Comparison of ENCODE assay signal across 16 cellular contexts in genomic region chr21:44983421-44984206, GRCh38. TPM values are rescaled to one million over a fixed set of nuclear protein-coding genes. Genes with fewer than 3 reads are reported as not detected.
A peak's percentile ranks its signal among the peaks of the same experiment; 100 is the strongest.
DNase-seq lines count a peak whose midpoint lies in the region; TF ChIP-seq lines count a peak whose summit lies in the region.
"Had no signal": no experiment of that assay in that cellular context is flagged by ENCODE, and none has a peak within 500 bp of the region (broad histone marks: within the 10 kb centered on the region; RNA-seq: fewer than 3 reads in every experiment).

No MANE protein-coding gene starts in this region.

- no TSS peak for BruUV-seq in A673 (replicated peaks; lab: Mats Ljungman, UMichigan)

- peak overlapping the region; percentile 28 for H3K27ac Mint-ChIP-seq in glutamatergic neuron (ENCODE audit: unreplicated experiment)
- H3K27ac Mint-ChIP-seq in CD4-positive, alpha-beta memory T cell: peak overlapping the region in 1 of 7 donors; percentile 7
- H3K27ac Mint-ChIP-seq: activated B cell treated with CpG ODN at 0.5 μM for 24 hours had no signal

- no peak overlapping the region for H3K18ac ChIP-seq in trophoblast cell (ENCODE audit: low read length)

- no peak overlapping the region for H2AFZ ChIP-seq in trophoblast cell (ENCODE audit: insufficient read depth, low read length, poor library complexity)

- peak overlapping the region; percentile 16 for H4K91ac ChIP-seq in trophoblast cell (ENCODE audit: low read depth, low read length)

- H3K27me3 ChIP-seq in A673 (replicated peaks; ENCODE audit: insufficient read depth, low read depth, low read length, poor library complexity) (no peaks in the 10 kb centered on the region), trophoblast cell (ENCODE audit: insufficient read depth, low read length) (no peaks in the 10 kb centered on the region), breast epithelium (no peaks in the 10 kb centered on the region)
- H3K27me3 ChIP-seq in CD4-positive, alpha-beta memory T cell (ENCODE audit: insufficient read depth, low read length): no peaks in the 10 kb centered on the region
- H3K27me3 ChIP-seq: upper lobe of left lung had no signal

- H3K9me3 ChIP-seq in A673 (ENCODE audit: low read depth, low read length, poor library complexity, severe bottlenecking) (no peaks in the 10 kb centered on the region), trophoblast cell (ENCODE audit: insufficient read depth, low read depth, low read length) (peaks cover 2% of the 10 kb centered on the region), breast epithelium (no peaks in the 10 kb centered on the region)
- no peaks in the 10 kb centered on the region for H3K9me3 ChIP-seq in CD4-positive, alpha-beta memory T cell (ENCODE audit: control insufficient read depth in 1 of 2, low read length in 2 of 2)
- H3K9me3 ChIP-seq: upper lobe of left lung had no signal

- no peak overlapping the region for H3K4me2 ChIP-seq in trophoblast cell (ENCODE audit: low read length)

- no peak overlapping the region for H2AK5ac ChIP-seq in trophoblast cell (ENCODE audit: low read length)

- peaks cover 2% of the 10 kb centered on the region for H3K79me2 ChIP-seq in trophoblast cell (ENCODE audit: control insufficient read depth, insufficient read depth, low read length, poor library complexity)

- H3K27ac ChIP-seq in A673 (ENCODE audit: low read depth, low read length, poor library complexity, severe bottlenecking) (peak overlapping the region; percentile 30), RWPE1 (peak overlapping the region; percentile 74), trophoblast cell (ENCODE audit: low read depth, low read length) (no peak overlapping the region), breast epithelium (no peak overlapping the region)
- no peak overlapping the region for H3K27ac ChIP-seq in CD4-positive, alpha-beta memory T cell (ENCODE audit: low read depth, low read length)
- H3K27ac ChIP-seq: HL-60 had no signal

- no peak overlapping the region for H2BK12ac ChIP-seq in trophoblast cell (ENCODE audit: low read length)

- WGBS in trophoblast cell (ENCODE audit: extremely low coverage, insufficient coverage, insufficient read length): no CpG with 5 or more reads among the region's 22 CpGs

- peaks cover 4% of the 10 kb centered on the region for H3K4me1 Mint-ChIP-seq in glutamatergic neuron (ENCODE audit: low read depth, unreplicated experiment)
- no peaks in the 10 kb centered on the region for H3K4me1 Mint-ChIP-seq in CD4-positive, alpha-beta memory T cell
- H3K4me1 Mint-ChIP-seq: activated B cell treated with CpG ODN at 0.5 μM for 24 hours had no signal

- peaks cover 1% of the 10 kb centered on the region for H3K27me3 Mint-ChIP-seq in glutamatergic neuron (ENCODE audit: unreplicated experiment)
- H3K27me3 Mint-ChIP-seq in CD4-positive, alpha-beta memory T cell: no peaks in the 10 kb centered on the region
- H3K27me3 Mint-ChIP-seq: activated B cell treated with CpG ODN at 0.5 μM for 24 hours had no signal

- H3K4me1 ChIP-seq in A673 (ENCODE audit: insufficient read depth, low read length, poor library complexity, severe bottlenecking): no peaks in the 10 kb centered on the region
- peaks cover 33 to 47% of the 10 kb centered on the region in 2 experiments for H3K4me1 ChIP-seq in trophoblast cell (ENCODE audit: control insufficient read depth in 1 of 2, insufficient read depth in 2 of 2, low read length in 2 of 2)
- H3K4me1 ChIP-seq in breast epithelium: peaks cover 0 to 4% of the 10 kb centered on the region in 2 donors
- H3K4me1 ChIP-seq in CD4-positive, alpha-beta memory T cell (ENCODE audit: insufficient read depth, low read length): no peaks in the 10 kb centered on the region

- H3K23ac ChIP-seq in trophoblast cell (ENCODE audit: low read length): no peak overlapping the region

- TF ChIP-seq CTCF in A673 (conservative IDR thresholded peaks at IDR 0.05; ENCODE audit: low read depth, low read length): no peak
- no peak for TF ChIP-seq CTCF in RWPE1 (conservative IDR thresholded peaks at IDR 0.05; ENCODE audit: low read depth)
- TF ChIP-seq CTCF in glutamatergic neuron (IDR thresholded peaks at IDR 0.05; ENCODE audit: partially characterized antibody, unreplicated experiment): no peak
- no peak for TF ChIP-seq CTCF in breast epithelium (IDR thresholded peaks at IDR 0.05)

- peaks cover 43% of the 10 kb centered on the region for H3K79me1 ChIP-seq in trophoblast cell (ENCODE audit: low read length)

- H4K12ac ChIP-seq in trophoblast cell (ENCODE audit: low read depth, low read length): no peak overlapping the region

- no peak for TF ChIP-seq POLR2A in breast epithelium (IDR thresholded peaks at IDR 0.05)

- H3K9ac ChIP-seq in trophoblast cell (ENCODE audit: low read length): no peak overlapping the region

- CTCF ChIA-PET in A673 (lab: Charles Lee) (no interaction called here), RWPE1 (lab: Yijun Ruan, JAX) (no interaction called here)
- CTCF ChIA-PET in CD4-positive, alpha-beta memory T cell (lab: Charles Lee; ENCODE audit: partially characterized antibody): no interaction called here

- H3K36me3 Mint-ChIP-seq in glutamatergic neuron (ENCODE audit: unreplicated experiment): no peaks in the 10 kb centered on the region
- H3K36me3 Mint-ChIP-seq in CD4-positive, alpha-beta memory T cell: no peaks in the 10 kb centered on the region

- H2BK5ac ChIP-seq in trophoblast cell (ENCODE audit: low read depth, low read length, poor library complexity): no peak overlapping the region

- peaks cover 3% of the 10 kb centered on the region for H3K9me3 Mint-ChIP-seq in glutamatergic neuron (ENCODE audit: unreplicated experiment)
- H3K9me3 Mint-ChIP-seq in CD4-positive, alpha-beta memory T cell: no peaks in the 10 kb centered on the region
- H3K9me3 Mint-ChIP-seq: activated B cell treated with CpG ODN at 0.5 μM for 24 hours had no signal

- H4K8ac ChIP-seq in trophoblast cell (ENCODE audit: low read depth, low read length): no peak overlapping the region

- H3K4ac ChIP-seq in trophoblast cell (ENCODE audit: low read depth, low read length): no peak overlapping the region

- no peak overlapping the region for H3K14ac ChIP-seq in trophoblast cell (ENCODE audit: low read length)

- H3K36me3 ChIP-seq in A673 (ENCODE audit: insufficient read depth, low read length, poor library complexity, severe bottlenecking): no peaks in the 10 kb centered on the region
- H3K36me3 ChIP-seq in trophoblast cell (ENCODE audit: control insufficient read depth in 1 of 2, insufficient read depth in 2 of 2, low read length in 2 of 2): no peaks in the 10 kb centered on the region
- H3K36me3 ChIP-seq in breast epithelium: no peaks in the 10 kb centered on the region
- no peaks in the 10 kb centered on the region for H3K36me3 ChIP-seq in CD4-positive, alpha-beta memory T cell (ENCODE audit: insufficient read depth, low read length)
- H3K36me3 ChIP-seq: upper lobe of left lung had no signal

- POLR2A ChIA-PET in A673 (lab: Charles Lee; ENCODE audit: low non-redundant PET) (no interaction called here), RWPE1 (lab: Yijun Ruan, JAX; ENCODE audit: low non-redundant PET) (no interaction called here)
- POLR2A ChIA-PET in CD4-positive, alpha-beta memory T cell (lab: Charles Lee; ENCODE audit: partially characterized antibody): no interaction called here

- DNase-seq in A673 (ENCODE audit: low spot score) (no peak), RWPE1 (ENCODE audit: low spot score) (no peak), glutamatergic neuron (peak; percentile 18), trophoblast cell (peak; percentile 71 to 87), breast epithelium (ENCODE audit: low spot score in 2 of 2) (no peak), NCI-H1436 (lab: John Stamatoyannopoulos, UW) (no peak)
- no peak for DNase-seq in CD4-positive, alpha-beta memory T cell
- DNase-seq in stimulated activated CD8-positive, alpha-beta memory T cell treated with anti-CD3 and anti-CD28 coated beads, Interleukin-4, amount 100 ng/mL, for 48 hours: no peak
- DNase-seq: activated B cell treated with CpG ODN at 0.5 μM for 24 hours; erythroblast; KG1; NCI-H1092 treated with DMSO at 0.1 percent for 48 hours; RPMI8226; stimulated activated CD4-positive, alpha-beta T cell treated with anti-CD3 and anti-CD28 coated beads, Interleukin-4, amount 100 ng/mL, for 4 hours had no signal

- H2BK120ac ChIP-seq in trophoblast cell (ENCODE audit: insufficient read depth, low read length, poor library complexity): no peak overlapping the region

- H3K4me3 ChIP-seq in A673 (ENCODE audit: low read depth, low read length, poor library complexity, severe bottlenecking) (no peak overlapping the region), trophoblast cell (ENCODE audit: low read depth, low read length) (no peak overlapping the region), breast epithelium (no peak overlapping the region)
- no peak overlapping the region for H3K4me3 ChIP-seq in CD4-positive, alpha-beta memory T cell (ENCODE audit: low read length in 2 of 2)
- H3K4me3 ChIP-seq: upper lobe of left lung had no signal

- intact Hi-C loops in A673 (cut with micrococcal nuclease; ENCODE audit: unreplicated experiment): no loop called here
- intact Hi-C loops in breast epithelium (cut with DNase I; ENCODE audit: low total_unique reads): no loop called here
- intact Hi-C loops in CD4-positive, alpha-beta memory T cell (cut with micrococcal nuclease): no loop called here

- no peak overlapping the region for H3K4me3 Mint-ChIP-seq in glutamatergic neuron (ENCODE audit: unreplicated experiment)
- no peak overlapping the region for H3K4me3 Mint-ChIP-seq in CD4-positive, alpha-beta memory T cell
- H3K4me3 Mint-ChIP-seq: activated B cell treated with CpG ODN at 0.5 μM for 24 hours had no signal

RNA-seq across cellular contexts. Expression of gene SLX9, which starts 43.8 kb away (rescaled TPM):
- total RNA-seq in A673 (2021): 114 and 115 TPM in 2 replicates
- total RNA-seq in glutamatergic neuron (ENCODE audit: unreplicated experiment): 30.7 TPM
- 19.1 and 21.1 TPM in 2 replicates for polyA plus RNA-seq in trophoblast cell (2013)
- 10 to 100 TPM; 15.8 to 17.7 (median 17.0) TPM for total RNA-seq in breast epithelium
- 10 to 100 TPM; 17.7 to 21.6 TPM for total RNA-seq in CD4-positive, alpha-beta memory T cell
- 10 to 100 TPM in 1 of 2 donors, 1 to 10 TPM in 1; 9.4 to 13.1 TPM for polyA plus RNA-seq in CD4-positive, alpha-beta memory T cell

Comparison
In these comparisons a context has a peak if more than half of its experiments do, and no peak if none do; other contexts are left out.
1. DNase-seq: peak in glutamatergic neuron (single experiment) and trophoblast cell (2 of 2); none in A673 (single experiment), RWPE1 (single experiment), breast epithelium (0 of 2), NCI-H1436 (single experiment), CD4-positive, alpha-beta memory T cell (0 of 5) and stimulated activated CD8-positive, alpha-beta memory T cell treated with anti-CD3 and anti-CD28 coated beads, Interleukin-4, amount 100 ng/mL, for 48 hours (single experiment).
2. H3K27ac ChIP-seq: peak in A673 (single experiment) and RWPE1 (single experiment); none in trophoblast cell (single experiment), breast epithelium (0 of 2) and CD4-positive, alpha-beta memory T cell (single experiment).